ENCODE assay signal across 1 cellular context in genomic region chr20:47356526-47357295, GRCh38.
TF ChIP-seq lines count a peak whose summit lies in the region.

TSS of gene ZMYND8 (minus strand) at chr20:47356699. CDS start at chr20:47356670, 29 bp downstream.

TF ChIP-seq in K562, 482 proteins besides CTCF, POLR2A, EP300 and RAD21 (continued from another document and continues in another):
- peak; percentile 54 for TF ChIP-seq REST (CRISPR knock-in tag; IDR thresholded peaks at IDR 0.05; ENCODE audit: low read depth)
- peak; percentile 0 for TF ChIP-seq SAP30 (IDR thresholded peaks at IDR 0.05; ENCODE audit: borderline replicate concordance, insufficient read depth, low read depth, low read length, poor library complexity, severe bottlenecking)
- TF ChIP-seq ZBTB17 (CRISPR knock-in tag; IDR thresholded peaks at IDR 0.05) = no peak
- 0 out of 2 replicates have a peak, but pooled peaks have one; percentile 8 for TF ChIP-seq GATA2 (CRISPR knock-in tag; IDR thresholded peaks at IDR 0.05)
- 0 out of 2 replicates have a peak, but pooled peaks have one; percentile 6 for TF ChIP-seq HOMEZ (CRISPR knock-in tag; IDR thresholded peaks at IDR 0.05)
- no peak for TF ChIP-seq ZBTB43 (CRISPR knock-in tag; IDR thresholded peaks at IDR 0.05)
- TF ChIP-seq ZBTB34 (CRISPR knock-in tag; IDR thresholded peaks at IDR 0.05) = 0 out of 2 replicates have a peak, but pooled peaks have one; percentile 27
- TF ChIP-seq POLR2AphosphoS5 (IDR thresholded peaks at IDR 0.05; ENCODE audit: control insufficient read depth, insufficient read depth, low read depth, low read length) = peak; percentile 43; the same call in 1 of the 2 replicates
- no peak for TF ChIP-seq ZHX1 (conservative IDR thresholded peaks at IDR 0.05; ENCODE audit: low read length)
- TF ChIP-seq CXXC5 (CRISPR knock-in tag; IDR thresholded peaks at IDR 0.05) = peak; percentile 45
- TF ChIP-seq ZC3H11A (IDR thresholded peaks at IDR 0.05; ENCODE audit: low read depth, low read length) = no peak
- peak; percentile 24 to 29; a peak in 1 of 4 replicates for TF ChIP-seq NRF1 (conservative IDR thresholded peaks at IDR 0.05 in 1 of 2, IDR thresholded peaks at IDR 0.05 in 1 of 2)
- peak; percentile 75 for TF ChIP-seq SUPT5H (IDR thresholded peaks at IDR 0.05)
- TF ChIP-seq KLF10 (CRISPR knock-in tag; IDR thresholded peaks at IDR 0.05) = no peak
- 0 out of 4 replicates have a peak, but pooled peaks of 1 of the 2 experiments have one; percentile 4 for TF ChIP-seq RCOR1 (IDR thresholded peaks at IDR 0.05; ENCODE audit: borderline replicate concordance in 1 of 2, low read depth in 2 of 2, low read length in 2 of 2)
- peak; percentile 52 for TF ChIP-seq ATF7 (IDR thresholded peaks at IDR 0.05)
- TF ChIP-seq TFAM (CRISPR knock-in tag; conservative IDR thresholded peaks at IDR 0.05) = no peak
- 0 out of 2 replicates have a peak, but pooled peaks have one; percentile 34 for TF ChIP-seq ARID2 (IDR thresholded peaks at IDR 0.05)
- TF ChIP-seq RBM25 (IDR thresholded peaks at IDR 0.05; ENCODE audit: low read depth, low read length, severe bottlenecking) = peak; percentile 94
- TF ChIP-seq GMEB1 (CRISPR knock-in tag; IDR thresholded peaks at IDR 0.05) = no peak
- peak; percentile 54; the same call in 1 of the 2 replicates for TF ChIP-seq CREB3L1 (IDR thresholded peaks at IDR 0.05; ENCODE audit: borderline replicate concordance, low read depth)
- TF ChIP-seq FOXJ2 (tag; IDR thresholded peaks at IDR 0.05) = peak; percentile 81
- TF ChIP-seq ZBTB11 (CRISPR knock-in tag; IDR thresholded peaks at IDR 0.05) = peak in 2 of 3 experiments; percentile 7 to 53; a peak in 2 of 6 replicates
- no peak; the same call in 1 of the 2 replicates for TF ChIP-seq ZNF165 (CRISPR knock-in tag; IDR thresholded peaks at IDR 0.05; ENCODE audit: borderline replicate concordance)
- no peak for TF ChIP-seq SREBF1 (IDR thresholded peaks at IDR 0.05; ENCODE audit: borderline replicate concordance, low read depth, low read length)
- no peak for TF ChIP-seq CBFB (CRISPR knock-in tag; IDR thresholded peaks at IDR 0.05)
- peak; percentile 15 for TF ChIP-seq HMGN3 (IDR thresholded peaks at IDR 0.05; ENCODE audit: borderline replicate concordance, extremely low read depth, insufficient read length, low read depth, low read length)
- 0 out of 2 replicates have a peak, but pooled peaks have one; percentile 48 for TF ChIP-seq CHD2 (IDR thresholded peaks at IDR 0.05; ENCODE audit: low read depth, low read length)
- peak in 1 of 2 experiments; percentile 89; a peak in 2 of 4 replicates for TF ChIP-seq ZNF639 (CRISPR knock-in tag; conservative IDR thresholded peaks at IDR 0.05 in 1 of 2, IDR thresholded peaks at IDR 0.05 in 1 of 2)
- TF ChIP-seq ZNF140 (CRISPR knock-in tag; IDR thresholded peaks at IDR 0.05) = no peak
- TF ChIP-seq TCFL5 (CRISPR knock-in tag; conservative IDR thresholded peaks at IDR 0.05) = no peak
- peak; percentile 54 for TF ChIP-seq FOSL1 (tag; conservative IDR thresholded peaks at IDR 0.05)
- peak; percentile 88 for TF ChIP-seq BRD9 (IDR thresholded peaks at IDR 0.05; ENCODE audit: low read depth, partially characterized antibody)
- TF ChIP-seq CBX5 (IDR thresholded peaks at IDR 0.05; ENCODE audit: borderline replicate concordance, low read depth) = no peak
- TF ChIP-seq NCOA4 (IDR thresholded peaks at IDR 0.05; ENCODE audit: partially characterized antibody) = no peak
- TF ChIP-seq SRF (CRISPR knock-in tag; IDR thresholded peaks at IDR 0.05) = peak in 1 of 2 experiments; percentile 68; a peak in 1 of 4 replicates
- peak; percentile 70 for TF ChIP-seq TAF7 (tag; IDR thresholded peaks at IDR 0.05)
- TF ChIP-seq KLF6 (CRISPR knock-in tag; IDR thresholded peaks at IDR 0.05; ENCODE audit: borderline replicate concordance) = 0 out of 2 replicates have a peak, but pooled peaks have one; percentile 57
- TF ChIP-seq CREB3 (tag; conservative IDR thresholded peaks at IDR 0.05; ENCODE audit: low read depth) = peak; percentile 87
